ENCODE assay signal across 1 cellular context in genomic region chr10:131890276-131891195, GRCh38.
TF ChIP-seq lines count a peak whose summit lies in the region.

No MANE protein-coding gene starts in this region.

TF ChIP-seq in HepG2, 621 proteins besides CTCF, POLR2A, EP300 and RAD21 (continued from another document):
- TF ChIP-seq ZNF646 (CRISPR knock-in tag; IDR thresholded peaks at IDR 0.05) (peak; percentile 85), FOXK2 (IDR thresholded peaks at IDR 0.05) (peak; percentile 27; the same call in 1 of the 2 replicates), ZNF780A (CRISPR knock-in tag; IDR thresholded peaks at IDR 0.05) (0 out of 2 replicates have a peak, but pooled peaks have one; percentile 61), TOPORS (CRISPR knock-in tag; IDR thresholded peaks at IDR 0.05) (no peak), KDM5B (CRISPR knock-in tag; IDR thresholded peaks at IDR 0.05; ENCODE audit: borderline replicate concordance) (peak; percentile 9; the same call in 1 of the 2 replicates), ZNF430 (CRISPR knock-in tag; IDR thresholded peaks at IDR 0.05) (no peak), POLR2AphosphoS5 (IDR thresholded peaks at IDR 0.05; ENCODE audit: low read depth, low read length) (no peak), ZNF737 (CRISPR knock-in tag; IDR thresholded peaks at IDR 0.05; ENCODE audit: borderline replicate concordance) (0 out of 2 replicates have a peak, but pooled peaks have one; percentile 53), SP2 (CRISPR knock-in tag; IDR thresholded peaks at IDR 0.05) (0 out of 2 replicates have a peak, but pooled peaks have one; percentile 34), ZBTB40 (IDR thresholded peaks at IDR 0.05) (0 out of 2 replicates have a peak, but pooled peaks have one; percentile 1), ZBTB40 (CRISPR knock-in tag; IDR thresholded peaks at IDR 0.05) (no peak), ZNF607 (CRISPR knock-in tag; IDR thresholded peaks at IDR 0.05; ENCODE audit: borderline replicate concordance) (0 out of 2 replicates have a peak, but pooled peaks have one; percentile 30)
- TF ChIP-seq, protein P1, sequence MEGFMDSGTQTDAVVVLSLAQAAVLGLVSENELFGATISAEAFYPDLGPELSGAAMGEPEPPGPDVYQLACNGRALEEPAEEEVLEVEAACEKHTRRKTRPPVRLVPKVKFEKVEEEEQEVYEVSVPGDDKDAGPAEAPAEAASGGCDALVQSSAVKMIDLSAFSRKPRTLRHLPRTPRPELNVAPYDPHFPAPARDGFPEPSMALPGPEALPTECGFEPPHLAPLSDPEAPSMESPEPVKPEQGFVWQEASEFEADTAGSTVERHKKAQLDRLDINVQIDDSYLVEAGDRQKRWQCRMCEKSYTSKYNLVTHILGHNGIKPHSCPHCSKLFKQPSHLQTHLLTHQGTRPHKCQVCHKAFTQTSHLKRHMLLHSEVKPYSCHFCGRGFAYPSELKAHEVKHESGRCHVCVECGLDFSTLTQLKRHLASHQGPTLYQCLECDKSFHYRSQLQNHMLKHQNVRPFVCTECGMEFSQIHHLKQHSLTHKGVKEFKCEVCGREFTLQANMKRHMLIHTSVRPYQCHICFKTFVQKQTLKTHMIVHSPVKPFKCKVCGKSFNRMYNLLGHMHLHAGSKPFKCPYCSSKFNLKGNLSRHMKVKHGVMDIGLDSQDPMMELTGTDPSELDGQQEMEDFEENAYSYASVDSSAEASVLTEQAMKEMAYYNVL (CRISPR knock-in tag; IDR thresholded peaks at IDR 0.05; ENCODE audit: borderline replicate concordance), result no peak
- TF ChIP-seq, protein P2, sequence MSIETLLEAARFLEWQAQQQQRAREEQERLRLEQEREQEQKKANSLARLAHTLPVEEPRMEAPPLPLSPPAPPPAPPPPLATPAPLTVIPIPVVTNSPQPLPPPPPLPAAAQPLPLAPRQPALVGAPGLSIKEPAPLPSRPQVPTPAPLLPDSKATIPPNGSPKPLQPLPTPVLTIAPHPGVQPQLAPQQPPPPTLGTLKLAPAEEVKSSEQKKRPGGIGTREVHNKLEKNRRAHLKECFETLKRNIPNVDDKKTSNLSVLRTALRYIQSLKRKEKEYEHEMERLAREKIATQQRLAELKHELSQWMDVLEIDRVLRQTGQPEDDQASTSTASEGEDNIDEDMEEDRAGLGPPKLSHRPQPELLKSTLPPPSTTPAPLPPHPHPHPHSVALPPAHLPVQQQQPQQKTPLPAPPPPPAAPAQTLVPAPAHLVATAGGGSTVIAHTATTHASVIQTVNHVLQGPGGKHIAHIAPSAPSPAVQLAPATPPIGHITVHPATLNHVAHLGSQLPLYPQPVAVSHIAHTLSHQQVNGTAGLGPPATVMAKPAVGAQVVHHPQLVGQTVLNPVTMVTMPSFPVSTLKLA (IDR thresholded peaks at IDR 0.05), result peak; percentile 3; the same call in 1 of the 2 replicates
- TF ChIP-seq, protein P3, sequence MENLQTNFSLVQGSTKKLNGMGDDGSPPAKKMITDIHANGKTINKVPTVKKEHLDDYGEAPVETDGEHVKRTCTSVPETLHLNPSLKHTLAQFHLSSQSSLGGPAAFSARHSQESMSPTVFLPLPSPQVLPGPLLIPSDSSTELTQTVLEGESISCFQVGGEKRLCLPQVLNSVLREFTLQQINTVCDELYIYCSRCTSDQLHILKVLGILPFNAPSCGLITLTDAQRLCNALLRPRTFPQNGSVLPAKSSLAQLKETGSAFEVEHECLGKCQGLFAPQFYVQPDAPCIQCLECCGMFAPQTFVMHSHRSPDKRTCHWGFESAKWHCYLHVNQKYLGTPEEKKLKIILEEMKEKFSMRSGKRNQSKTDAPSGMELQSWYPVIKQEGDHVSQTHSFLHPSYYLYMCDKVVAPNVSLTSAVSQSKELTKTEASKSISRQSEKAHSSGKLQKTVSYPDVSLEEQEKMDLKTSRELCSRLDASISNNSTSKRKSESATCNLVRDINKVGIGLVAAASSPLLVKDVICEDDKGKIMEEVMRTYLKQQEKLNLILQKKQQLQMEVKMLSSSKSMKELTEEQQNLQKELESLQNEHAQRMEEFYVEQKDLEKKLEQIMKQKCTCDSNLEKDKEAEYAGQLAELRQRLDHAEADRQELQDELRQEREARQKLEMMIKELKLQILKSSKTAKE (CRISPR knock-in tag; IDR thresholded peaks at IDR 0.05; ENCODE audit: borderline replicate concordance), result 0 out of 2 replicates have a peak, but pooled peaks have one; percentile 19
